12 cellular contexts compared by ENCODE assay signal in genomic region chr7:36951257-36951697, GRCh38.
DNase-seq lines count a peak whose midpoint lies in the region; ATAC-seq and TF ChIP-seq lines count a peak whose summit lies in the region.
"Had no signal": no experiment of that assay in that cellular context is flagged by ENCODE, and none has a peak within 500 bp of the region (broad histone marks: within the 10 kb centered on the region; RNA-seq: fewer than 3 reads in every experiment).

No MANE protein-coding gene starts in this region.

- no TSS peak for BruUV-seq in OCI-LY7 (replicated peaks; lab: Mats Ljungman, UMichigan)

- TF ChIP-seq CTCF in OCI-LY7 (conservative IDR thresholded peaks at IDR 0.05; ENCODE audit: low read length): no peak
- no peak for TF ChIP-seq CTCF in tibial artery (IDR thresholded peaks at IDR 0.05)

- peak; percentile 26 for DNase-seq in OCI-LY7 (ENCODE audit: low spot score)
- no peak for DNase-seq in epidermal melanocyte (ENCODE audit: insufficient read length, low spot score)
- DNase-seq in NCI-H446 treated with DMSO at 0.1 percent for 48 hours (lab: John Stamatoyannopoulos, UW): no peak
- DNase-seq in DMS153 treated with DMSO at 0.1 percent for 48 hours (lab: John Stamatoyannopoulos, UW; ENCODE audit: unreplicated experiment): no peak
- DNase-seq in tibial artery: no peak
- DNase-seq: activated naive CD4-positive, alpha-beta T cell treated with anti-CD3 and anti-CD28 coated beads, Interleukin-2, amount 50 U/mL, for 16 hours; CD4-positive, alpha-beta memory T cell; endodermal cell had no signal

- no peaks in the 10 kb centered on the region for H3K9me3 ChIP-seq in OCI-LY7 (ENCODE audit: low read length)
- H3K9me3 ChIP-seq in tibial artery: no peaks in the 10 kb centered on the region
- H3K9me3 ChIP-seq: Peyer's patch had no signal

- H3K27me3 ChIP-seq in tibial artery: no peaks in the 10 kb centered on the region
- H3K27me3 ChIP-seq: Peyer's patch had no signal

- no peak overlapping the region for H3K4me2 ChIP-seq in OCI-LY7 (ENCODE audit: low read length)

- H3K79me2 ChIP-seq in OCI-LY7 (ENCODE audit: insufficient read depth, low read depth, low read length): no peaks in the 10 kb centered on the region

- POLR2A ChIA-PET in OCI-LY7 (lab: Charles Lee): no interaction called here

- H3K27ac ChIP-seq in OCI-LY7 (ENCODE audit: low read depth, low read length, poor library complexity, severe bottlenecking): no peak overlapping the region
- H3K27ac ChIP-seq in tibial artery: no peak overlapping the region
- H3K27ac ChIP-seq: Peyer's patch had no signal

- intact Hi-C loops in OCI-LY7 (cut with micrococcal nuclease; ENCODE audit: unreplicated experiment) (no loop called here), tibial artery (cut with DNase I; ENCODE audit: low total_unique reads) (no loop called here)

- H2AFZ ChIP-seq in OCI-LY7 (ENCODE audit: low read length): no peak overlapping the region

- H3K4me3 ChIP-seq in OCI-LY7 (ENCODE audit: low read depth, low read length, poor library complexity, severe bottlenecking) (no peak overlapping the region), tibial artery (no peak overlapping the region)
- H3K4me3 ChIP-seq: Peyer's patch had no signal

- H3K9me2 ChIP-seq in OCI-LY7 (ENCODE audit: insufficient read depth, low read length): no peaks in the 10 kb centered on the region

- H3K4me1 ChIP-seq in OCI-LY7 (ENCODE audit: insufficient read depth, low read length, poor library complexity, severe bottlenecking) (peaks cover 3% of the 10 kb centered on the region), tibial artery (no peaks in the 10 kb centered on the region)

- H3K36me3 ChIP-seq in OCI-LY7 (ENCODE audit: insufficient read depth, low read length) (peaks cover 12% of the 10 kb centered on the region; the same call in 1 of the 2 replicates), tibial artery (no peaks in the 10 kb centered on the region)
- H3K36me3 ChIP-seq: Peyer's patch had no signal

- CTCF ChIA-PET in OCI-LY7 (lab: Charles Lee; ENCODE audit: unreplicated experiment): no interaction called here

- H4K20me1 ChIP-seq in OCI-LY7 (ENCODE audit: insufficient read depth, low read length): no peaks in the 10 kb centered on the region; the same call in 1 of the 2 replicates

- ATAC-seq in GM18499 (IDR thresholded peaks at IDR 0.05; ENCODE audit: insufficient read depth, unreplicated experiment): peak; percentile 94
- ATAC-seq in GM19467 (IDR thresholded peaks at IDR 0.05; ENCODE audit: unreplicated experiment): peak; percentile 80
- ATAC-seq in HG03025 (IDR thresholded peaks at IDR 0.05; ENCODE audit: low FRiP score, unreplicated experiment): peak; percentile 88
